8 cellular contexts compared by ENCODE assay signal in the genomic region with DNA sequence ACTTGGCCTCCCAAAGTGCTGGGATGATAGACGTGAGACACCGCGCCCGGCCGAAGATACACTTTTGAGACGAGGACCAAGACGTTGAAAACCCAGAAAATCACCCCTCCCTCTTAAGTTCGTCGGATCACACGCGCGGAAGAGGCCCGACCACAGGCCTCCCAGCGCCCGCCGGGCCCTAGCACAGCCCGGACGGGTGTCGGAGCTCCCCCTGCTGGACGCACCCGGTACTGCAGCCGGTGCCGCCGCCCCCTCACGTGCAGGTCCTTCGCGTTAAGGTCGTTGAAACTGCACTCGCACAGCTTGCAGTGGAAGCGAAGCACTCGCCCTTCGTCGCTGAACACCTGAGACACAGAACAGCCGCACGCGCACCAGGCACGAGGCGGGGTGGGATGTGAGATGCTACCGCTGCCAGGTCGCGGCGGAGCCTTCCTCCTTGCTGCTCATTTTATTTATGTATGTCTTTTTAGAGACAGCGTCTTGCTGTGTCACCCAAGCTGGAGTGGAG. TPM values are rescaled to one million over a fixed set of nuclear protein-coding genes. Genes with fewer than 3 reads are reported as not detected.
DNase-seq lines count a peak whose midpoint lies in the region; ATAC-seq, FAIRE-seq and TF ChIP-seq lines count a peak whose summit lies in the region.

No MANE protein-coding gene starts in this region.

- H3K27ac Mint-ChIP-seq in natural killer cell = peak overlapping the region; percentile 81 to 86
- no peak overlapping the region for H3K27ac Mint-ChIP-seq in stimulated activated naive CD8-positive, alpha-beta T cell treated with anti-CD3 and anti-CD28 coated beads, Interleukin-15, amount 100 ng/mL, for 72 hours

- H3K4me3 Mint-ChIP-seq in natural killer cell = peak overlapping the region; percentile 70
- H3K4me3 Mint-ChIP-seq in stimulated activated naive CD8-positive, alpha-beta T cell treated with anti-CD3 and anti-CD28 coated beads, Interleukin-15, amount 100 ng/mL, for 72 hours = peak overlapping the region; percentile 13 to 42

- H3K4me1 Mint-ChIP-seq in natural killer cell = peaks cover 10 to 34% of the 10 kb centered on the region in 2 donors
- peaks cover 36% of the 10 kb centered on the region for H3K4me1 Mint-ChIP-seq in stimulated activated naive CD8-positive, alpha-beta T cell treated with anti-CD3 and anti-CD28 coated beads, Interleukin-15, amount 100 ng/mL, for 72 hours

- no peak overlapping the region for H3K4me3 ChIP-seq in endothelial cell of umbilical vein (replicated peaks in 1 of 3; ENCODE audit: insufficient read depth in 1 of 3, low read depth in 1 of 3, low read length in 3 of 3)

- no peaks in the 10 kb centered on the region for H4K20me1 ChIP-seq in endothelial cell of umbilical vein (replicated peaks; ENCODE audit: control insufficient read depth, extremely low read depth, insufficient read depth, low read length)

- TF ChIP-seq CTCF in endothelial cell of umbilical vein (IDR thresholded peaks at IDR 0.05; ENCODE audit: extremely low read depth in 1 of 2, insufficient read depth in 1 of 2, low read depth in 1 of 2, low read length in 2 of 2) (peak; percentile 99), natural killer cell (IDR thresholded peaks at IDR 0.05) (peak; percentile 98)

- intact Hi-C loops in endothelial cell of umbilical vein (cut with micrococcal nuclease) (no loop called here), natural killer cell (cut with micrococcal nuclease) (loop anchor here (1.0 to 5.0 kb wide), 4 partner anchors 35 to 100 kb away; a partner anchor contains a TSS)

- peak; percentile 61 for FAIRE-seq in endothelial cell of umbilical vein (lab: Jason Lieb, UNC)

- H3K9me1 ChIP-seq in endothelial cell of umbilical vein (replicated peaks; ENCODE audit: control insufficient read depth, extremely low read depth, insufficient read depth, low read length) = no peaks in the 10 kb centered on the region

- H3K36me3 ChIP-seq in endothelial cell of umbilical vein (ENCODE audit: control insufficient read depth in 2 of 2, extremely low read depth in 1 of 2, insufficient read depth in 2 of 2, low read length in 2 of 2) = no peaks in the 10 kb centered on the region

- no peaks in the 10 kb centered on the region for H3K79me2 ChIP-seq in endothelial cell of umbilical vein (ENCODE audit: control insufficient read depth, insufficient read depth, low read length)

- ATAC-seq in natural killer cell = peak; percentile 96 to 99 (median 99)
- ATAC-seq in stimulated activated naive CD8-positive, alpha-beta T cell treated with anti-CD3 and anti-CD28 coated beads, Interleukin-15, amount 100 ng/mL, for 72 hours = peak; percentile 89
- ATAC-seq in HG03354 (IDR thresholded peaks at IDR 0.05; ENCODE audit: poor library complexity, severe bottlenecking, unreplicated experiment) = no peak

- dilution Hi-C loops in endothelial cell of umbilical vein (cut with MboI; ENCODE audit: extremely low pct_ligation_motif_present, low sequenced_read_pairs) = no loop called here

- BruUV-seq in endothelial cell of umbilical vein (replicated peaks; lab: Mats Ljungman, UMichigan) = no TSS peak

- peak; percentile 22 to 38 for DNase-seq in NCI-H2081 (lab: John Stamatoyannopoulos, UW)
- no peak for DNase-seq in NCI-H2081 treated with DMSO at 0.1 percent for 48 hours (lab: John Stamatoyannopoulos, UW)
- peak; percentile 2 for DNase-seq in NCI-H526 treated with DMSO at 0.1 percent for 48 hours (lab: John Stamatoyannopoulos, UW)
- peak; percentile 66 for DNase-seq in activated CD8-positive, alpha-beta memory T cell treated with anti-CD3 and anti-CD28 coated beads, Interleukin-2, amount 50 U/mL, for 24 hours (ENCODE audit: extremely low read depth)
- DNase-seq in endothelial cell of umbilical vein (ENCODE audit: low read depth, low spot score) = peak; percentile 52
- DNase-seq in natural killer cell = peak; percentile 94
- DNase-seq in stimulated activated naive CD8-positive, alpha-beta T cell treated with anti-CD3 and anti-CD28 coated beads, Interleukin-15, amount 100 ng/mL, for 72 hours = peak; percentile 90 to 91

- no peaks in the 10 kb centered on the region for H3K27me3 ChIP-seq in endothelial cell of umbilical vein (ENCODE audit: control insufficient read depth in 2 of 2, insufficient read depth in 2 of 2, low read length in 2 of 2)

- no peaks in the 10 kb centered on the region for H3K9me3 Mint-ChIP-seq in natural killer cell
- no peaks in the 10 kb centered on the region for H3K9me3 Mint-ChIP-seq in stimulated activated naive CD8-positive, alpha-beta T cell treated with anti-CD3 and anti-CD28 coated beads, Interleukin-15, amount 100 ng/mL, for 72 hours

- H3K36me3 Mint-ChIP-seq in natural killer cell = no peaks in the 10 kb centered on the region

- no peaks in the 10 kb centered on the region for H3K4me1 ChIP-seq in endothelial cell of umbilical vein (ENCODE audit: control insufficient read depth, extremely low read depth, insufficient read depth, low read length)

- no peak for TF ChIP-seq POLR2A in endothelial cell of umbilical vein (IDR thresholded peaks at IDR 0.05; ENCODE audit: low read depth, low read length)

- H3K27me3 Mint-ChIP-seq in natural killer cell (ENCODE audit: low read depth in 2 of 2) = no peaks in the 10 kb centered on the region
- H3K27me3 Mint-ChIP-seq in stimulated activated naive CD8-positive, alpha-beta T cell treated with anti-CD3 and anti-CD28 coated beads, Interleukin-15, amount 100 ng/mL, for 72 hours = peaks cover 8% of the 10 kb centered on the region

- no peaks in the 10 kb centered on the region for H3K9me3 ChIP-seq in endothelial cell of umbilical vein (replicated peaks; ENCODE audit: control insufficient read depth, insufficient read depth, low read length)

- CTCF ChIA-PET in endothelial cell of umbilical vein (lab: Charles Lee) = interaction anchor here (0.6 to 2.2 kb wide), 47 partner anchors 9 to 380 kb away, joined by 3 to 29 read pairs (median 4); a partner anchor contains a TSS

- no peak overlapping the region for H2AFZ ChIP-seq in endothelial cell of umbilical vein (ENCODE audit: low read depth, low read length)

- POLR2A ChIA-PET in endothelial cell of umbilical vein (lab: Charles Lee) = no interaction called here

- no peak overlapping the region for H3K9ac ChIP-seq in endothelial cell of umbilical vein (replicated peaks; ENCODE audit: extremely low read depth, insufficient read depth, low read length)

- H3K27ac ChIP-seq in endothelial cell of umbilical vein (ENCODE audit: insufficient read depth, low read depth, low read length) = no peak overlapping the region

- no peak overlapping the region for H3K4me2 ChIP-seq in endothelial cell of umbilical vein (ENCODE audit: insufficient read depth, low read length)

RNA-seq across cellular contexts. Expression of a gene that starts 35.7 kb away (rescaled TPM):
- total RNA-seq in endothelial cell of umbilical vein (not detected in 2 replicates), natural killer cell (100 to 1,000 TPM; 269 to 353 (median 317) TPM)
- polyA plus RNA-seq in endothelial cell of umbilical vein = not detected in 2 replicates
- not detected in 2 replicates for polyA plus RNA-seq in endothelial cell of umbilical vein (2011; cell fraction: cytosol; rRNA removed)
- not detected in 2 replicates for polyA plus RNA-seq in endothelial cell of umbilical vein (2011; cell fraction: nucleus; rRNA removed)
- not detected in 2 replicates for polyA plus RNA-seq in endothelial cell of umbilical vein (2012)
- polyA minus RNA-seq in endothelial cell of umbilical vein = 0.30 and 0.73 TPM in 2 replicates
- polyA minus RNA-seq in endothelial cell of umbilical vein (2011; cell fraction: cytosol; rRNA and poly(A)+ RNA removed) = 27.1 TPM
- polyA minus RNA-seq in endothelial cell of umbilical vein (2011; cell fraction: nucleus; rRNA and poly(A)+ RNA removed) = not detected in 2 replicates

RNA-seq across cellular contexts. Expression of a gene that starts 46.9 kb away (rescaled TPM):
- total RNA-seq in endothelial cell of umbilical vein = not detected in 2 replicates
- polyA plus RNA-seq in endothelial cell of umbilical vein = 0.11 TPM in 1 of 2 replicates, not detected in the other
- polyA plus RNA-seq in endothelial cell of umbilical vein (2011; cell fraction: cytosol; rRNA removed) = 0.10 TPM in 1 of 2 replicates, not detected in the other
- not detected in 2 replicates for polyA plus RNA-seq in endothelial cell of umbilical vein (2011; cell fraction: nucleus; rRNA removed)
- polyA plus RNA-seq in endothelial cell of umbilical vein (2012) = not detected in 2 replicates
- polyA minus RNA-seq in endothelial cell of umbilical vein = not detected in 2 replicates
- 0.20 TPM for polyA minus RNA-seq in endothelial cell of umbilical vein (2011; cell fraction: cytosol; rRNA and poly(A)+ RNA removed)
- not detected in 2 replicates for polyA minus RNA-seq in endothelial cell of umbilical vein (2011; cell fraction: nucleus; rRNA and poly(A)+ RNA removed)
- 1 to 10 TPM; 1.6 to 4.4 (median 1.7) TPM for total RNA-seq in natural killer cell

RNA-seq across cellular contexts. Expression of a gene that starts 49.9 kb away (rescaled TPM):
- total RNA-seq in endothelial cell of umbilical vein = not detected in 2 replicates
- polyA plus RNA-seq in endothelial cell of umbilical vein = not detected in 2 replicates
- not detected in 2 replicates for polyA plus RNA-seq in endothelial cell of umbilical vein (2011; cell fraction: cytosol; rRNA removed)
- not detected in 2 replicates for polyA plus RNA-seq in endothelial cell of umbilical vein (2011; cell fraction: nucleus; rRNA removed)
- polyA plus RNA-seq in endothelial cell of umbilical vein (2012) = not detected in 2 replicates
- not detected in 2 replicates for polyA minus RNA-seq in endothelial cell of umbilical vein
- not detected for polyA minus RNA-seq in endothelial cell of umbilical vein (2011; cell fraction: cytosol; rRNA and poly(A)+ RNA removed)
- polyA minus RNA-seq in endothelial cell of umbilical vein (2011; cell fraction: nucleus; rRNA and poly(A)+ RNA removed) = not detected in 2 replicates
- not detected for total RNA-seq in natural killer cell

RNA-seq across cellular contexts. Expression of a gene that starts 58.6 kb away (rescaled TPM):
- total RNA-seq in endothelial cell of umbilical vein (not detected in 2 replicates), natural killer cell (not detected)
- 0.03 TPM in 1 of 2 replicates, not detected in the other for polyA plus RNA-seq in endothelial cell of umbilical vein
- not detected in 2 replicates for polyA plus RNA-seq in endothelial cell of umbilical vein (2011; cell fraction: cytosol; rRNA removed)
- not detected in 2 replicates for polyA plus RNA-seq in endothelial cell of umbilical vein (2011; cell fraction: nucleus; rRNA removed)
- not detected in 2 replicates for polyA plus RNA-seq in endothelial cell of umbilical vein (2012)
- not detected in 2 replicates for polyA minus RNA-seq in endothelial cell of umbilical vein
- not detected for polyA minus RNA-seq in endothelial cell of umbilical vein (2011; cell fraction: cytosol; rRNA and poly(A)+ RNA removed)
- not detected in 2 replicates for polyA minus RNA-seq in endothelial cell of umbilical vein (2011; cell fraction: nucleus; rRNA and poly(A)+ RNA removed)

RNA-seq across cellular contexts. Expression of a gene that starts 59.4 kb away (rescaled TPM):
- total RNA-seq in endothelial cell of umbilical vein (67.5 and 76.3 TPM in 2 replicates), natural killer cell (10 to 100 TPM; 54.1 to 60.5 (median 55.5) TPM)
- 80.2 and 93.1 TPM in 2 replicates for polyA plus RNA-seq in endothelial cell of umbilical vein
- 82.6 and 97.0 TPM in 2 replicates for polyA plus RNA-seq in endothelial cell of umbilical vein (2011; cell fraction: cytosol; rRNA removed)
- 29.7 and 32.2 TPM in 2 replicates for polyA plus RNA-seq in endothelial cell of umbilical vein (2011; cell fraction: nucleus; rRNA removed)
- polyA plus RNA-seq in endothelial cell of umbilical vein (2012) = 41.4 and 50.5 TPM in 2 replicates
- polyA minus RNA-seq in endothelial cell of umbilical vein = 7.5 and 9.7 TPM in 2 replicates
- 15.9 TPM for polyA minus RNA-seq in endothelial cell of umbilical vein (2011; cell fraction: cytosol; rRNA and poly(A)+ RNA removed)
- 4.9 and 5.5 TPM in 2 replicates for polyA minus RNA-seq in endothelial cell of umbilical vein (2011; cell fraction: nucleus; rRNA and poly(A)+ RNA removed)

Comparison
In these comparisons a context has a peak if more than half of its experiments do, and no peak if none do; other contexts are left out.
1. H3K27ac Mint-ChIP-seq: peak in natural killer cell (2 of 2); none in stimulated activated naive CD8-positive, alpha-beta T cell treated with anti-CD3 and anti-CD28 coated beads, Interleukin-15, amount 100 ng/mL, for 72 hours (0 of 2).
2. RNA of a gene that starts 35.7 kb away (total RNA-seq): 269 to 353 TPM in natural killer cell; not detected in endothelial cell of umbilical vein; every median in the first group is over 100 times any median in the second.